In the genomic region with DNA sequence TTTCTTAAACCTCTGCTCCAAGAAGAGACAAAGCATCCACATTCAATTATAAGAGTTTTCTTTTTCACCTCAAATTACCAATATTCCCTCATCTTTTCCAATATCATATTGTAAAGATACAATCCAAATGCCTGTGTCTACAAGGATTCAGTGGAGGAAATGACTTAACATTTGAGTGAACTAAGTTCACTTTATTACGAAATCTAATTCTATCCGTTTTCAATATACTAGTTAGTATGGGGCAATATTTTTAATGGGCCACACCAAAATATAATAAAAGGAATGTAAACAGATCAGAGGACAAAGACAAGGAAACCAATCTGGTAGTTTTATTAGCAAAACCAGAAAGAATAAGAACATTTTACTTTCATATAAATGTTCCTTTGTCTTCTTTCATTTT, we compare ENCODE assay signal across 18 cellular contexts.
DNase-seq lines count a peak whose midpoint lies in the region; TF ChIP-seq lines count a peak whose summit lies in the region.
"Had no signal": no experiment of that assay in that cellular context is flagged by ENCODE, and none has a peak within 500 bp of the region (broad histone marks: within the 10 kb centered on the region; RNA-seq: fewer than 3 reads in every experiment).

No MANE protein-coding gene starts in this region.

- H3K9ac ChIP-seq in neural progenitor cell, result no peak overlapping the region
- H3K9ac ChIP-seq: parathyroid adenoma had no signal

- no peak overlapping the region for H3K4me3 Mint-ChIP-seq in neural progenitor cell
- H3K4me3 Mint-ChIP-seq: activated CD4-positive, alpha-beta T cell treated with anti-CD3 and anti-CD28 coated beads for 36 hours; effector memory CD8-positive, alpha-beta T cell had no signal

- H3K4me1 ChIP-seq in PC-9 (replicated peaks; ENCODE audit: insufficient read depth), result peaks cover 13% of the 10 kb centered on the region; the same call in 1 of the 2 replicates
- H3K4me1 ChIP-seq in osteoblast (ENCODE audit: insufficient read depth, low read length), result peaks cover 30% of the 10 kb centered on the region
- peaks cover 0 to 7% (median 0%) of the 10 kb centered on the region in 4 donors for H3K4me1 ChIP-seq in transverse colon
- H3K4me1 ChIP-seq in neural progenitor cell, result peaks cover 7% of the 10 kb centered on the region
- H3K4me1 ChIP-seq: Peyer's patch had no signal

- WGBS in transverse colon (ENCODE audit: low coverage in 1 of 2), 2 donors, result 23 to 32% methylated on average over 2 of the region's 2 CpGs

- H3F3A ChIP-seq in PC-9 (ENCODE audit: insufficient read depth, low read depth) (no peaks in the 10 kb centered on the region), neural progenitor cell (ENCODE audit: low read depth) (no peaks in the 10 kb centered on the region)

- no peak overlapping the region for H3K4me3 ChIP-seq in PC-9
- H3K4me3 ChIP-seq in osteoblast (ENCODE audit: insufficient read depth, low read length), result no peak overlapping the region
- no peak overlapping the region for H3K4me3 ChIP-seq in transverse colon
- H3K4me3 ChIP-seq in neural progenitor cell, result no peak overlapping the region
- H3K4me3 ChIP-seq: adrenal gland, gastrocnemius medialis, Peyer's patch, skin epidermis had no signal

- H3K36me3 ChIP-seq in PC-9 (ENCODE audit: low read depth) (no peaks in the 10 kb centered on the region), osteoblast (ENCODE audit: insufficient read depth, low read length) (no peaks in the 10 kb centered on the region), transverse colon (no peaks in the 10 kb centered on the region), neural progenitor cell (no peaks in the 10 kb centered on the region)
- H3K36me3 ChIP-seq: adrenal gland, gastrocnemius medialis, Peyer's patch had no signal

- intact Hi-C loops in PC-9 (cut with micrococcal nuclease; ENCODE audit: unreplicated experiment) (no loop called here), transverse colon (cut with DNase I; ENCODE audit: low total_unique reads) (no loop called here)

- no peaks in the 10 kb centered on the region for H3K79me2 ChIP-seq in PC-9 (ENCODE audit: low read depth)
- no peaks in the 10 kb centered on the region for H3K79me2 ChIP-seq in osteoblast (ENCODE audit: insufficient read depth, low read length)
- no peaks in the 10 kb centered on the region for H3K79me2 ChIP-seq in neural progenitor cell (ENCODE audit: low read depth)
- H3K79me2 ChIP-seq: parathyroid adenoma had no signal

- BruUV-seq in PC-9 (replicated peaks; lab: Mats Ljungman, UMichigan), result no TSS peak

- H3K27me3 Mint-ChIP-seq in neural progenitor cell (ENCODE audit: insufficient read depth, low read depth), result no peaks in the 10 kb centered on the region
- H3K27me3 Mint-ChIP-seq: effector memory CD8-positive, alpha-beta T cell had no signal

- no peak overlapping the region for H3K27ac Mint-ChIP-seq in neural progenitor cell
- H3K27ac Mint-ChIP-seq: activated CD4-positive, alpha-beta T cell treated with anti-CD3 and anti-CD28 coated beads for 36 hours; activated T-helper 2 cell treated with anti-CD3 and anti-CD28 coated beads, Interferon-gamma antibody, Interleukin-2, Interleukin-4, amounts not matched to agents 10 μg/mL and 5 μg/mL and 100 μg/mL, durations not matched to agents 14 hours and 24 hours and 36 hours; effector memory CD8-positive, alpha-beta T cell had no signal

- TF ChIP-seq EP300 in transverse colon (IDR thresholded peaks at IDR 0.05; ENCODE audit: low read depth), result no peak

- no peaks in the 10 kb centered on the region for H3K9me3 ChIP-seq in PC-9 (ENCODE audit: insufficient read depth, low read depth)
- H3K9me3 ChIP-seq in osteoblast (ENCODE audit: low read depth, low read length), result no peaks in the 10 kb centered on the region
- no peaks in the 10 kb centered on the region for H3K9me3 ChIP-seq in transverse colon
- H3K9me3 ChIP-seq in neural progenitor cell (ENCODE audit: low read depth), result no peaks in the 10 kb centered on the region
- H3K9me3 ChIP-seq: adrenal gland, gastrocnemius medialis, Peyer's patch had no signal

- CTCF ChIA-PET in PC-9 (lab: Charles Lee), result no interaction called here

- TF ChIP-seq POLR2A in transverse colon (IDR thresholded peaks at IDR 0.05), result no peak

- H3K4me2 ChIP-seq in PC-9 (peak overlapping the region; percentile 14; the same call in 1 of the 2 replicates), osteoblast (ENCODE audit: insufficient read depth, low read length) (peak overlapping the region; percentile 71), neural progenitor cell (no peak overlapping the region)

- peaks cover 3% of the 10 kb centered on the region for H3K4me1 Mint-ChIP-seq in neural progenitor cell
- H3K4me1 Mint-ChIP-seq: activated CD4-positive, alpha-beta T cell treated with anti-CD3 and anti-CD28 coated beads for 36 hours had no signal

- no peaks in the 10 kb centered on the region for H4K20me1 ChIP-seq in PC-9 (ENCODE audit: insufficient read depth)
- no peaks in the 10 kb centered on the region for H4K20me1 ChIP-seq in osteoblast (ENCODE audit: insufficient read depth, low read length)
- H4K20me1 ChIP-seq in neural progenitor cell (ENCODE audit: low read depth), result no peaks in the 10 kb centered on the region

- 0 out of 2 replicates have a peak overlapping the region, but pooled peaks have one; percentile 36 for H2AFZ ChIP-seq in PC-9
- no peak overlapping the region for H2AFZ ChIP-seq in osteoblast (ENCODE audit: low read length)
- no peak overlapping the region for H2AFZ ChIP-seq in neural progenitor cell (replicated peaks)
- H2AFZ ChIP-seq: parathyroid adenoma had no signal

- no peak for TF ChIP-seq CTCF in PC-9 (conservative IDR thresholded peaks at IDR 0.05)
- TF ChIP-seq CTCF in osteoblast (IDR thresholded peaks at IDR 0.05; ENCODE audit: extremely low read depth, low read depth, low read length), result no peak
- TF ChIP-seq CTCF in transverse colon (IDR thresholded peaks at IDR 0.05), result no peak
- TF ChIP-seq CTCF in neural progenitor cell (IDR thresholded peaks at IDR 0.05), result no peak

- H3K27me3 ChIP-seq in PC-9 (ENCODE audit: insufficient read depth, low read depth) (no peaks in the 10 kb centered on the region), osteoblast (ENCODE audit: insufficient read depth, low read length) (no peaks in the 10 kb centered on the region), transverse colon (no peaks in the 10 kb centered on the region), neural progenitor cell (no peaks in the 10 kb centered on the region)
- H3K27me3 ChIP-seq: adrenal gland, gastrocnemius medialis, Peyer's patch had no signal

- DNase-seq in GM04504 (ENCODE audit: low read depth), result peak; percentile 25
- no peak for DNase-seq in PC-9
- no peak for DNase-seq in epithelial cell of prostate (ENCODE audit: low read depth, low spot score)
- DNase-seq in osteoblast (ENCODE audit: insufficient read length, low spot score, missing footprints), result peak; percentile 60
- DNase-seq in transverse colon, result no peak
- DNase-seq in A172 (ENCODE audit: low spot score), result no peak
- no peak for DNase-seq in neural progenitor cell (ENCODE audit: low spot score)
- DNase-seq: activated CD4-positive, alpha-beta T cell treated with anti-CD3 and anti-CD28 coated beads for 36 hours; effector memory CD8-positive, alpha-beta T cell; KG1; NCI-H748 treated with DMSO at 0.1 percent for 48 hours; Peyer's patch; stimulated activated CD4-positive, alpha-beta T cell treated with anti-CD3 and anti-CD28 coated beads, Interleukin-4, amount 100 ng/mL, for 1 hour had no signal

- in situ Hi-C loops in transverse colon (cut with MboI; ENCODE audit: low pct_ligation_motif_present in 1 of 4, low pct_unique_long_range_greater_than_20kb in 1 of 4, low sequenced_read_pairs in 3 of 4), result loop anchor here in 2 of 4 donors (25.0 kb wide), 2 partner anchors 267 to 742 kb away; no protein-coding TSS in a partner anchor

- H3K36me3 Mint-ChIP-seq in neural progenitor cell, result no peaks in the 10 kb centered on the region

- H3K9me2 ChIP-seq in PC-9 (ENCODE audit: insufficient read depth), result no peaks in the 10 kb centered on the region

- no peaks in the 10 kb centered on the region for H3K9me3 Mint-ChIP-seq in neural progenitor cell

- POLR2A ChIA-PET in PC-9 (lab: Charles Lee; ENCODE audit: unreplicated experiment), result no interaction called here

- H3K27ac ChIP-seq in PC-9 (no peak overlapping the region), epithelial cell of prostate (peak overlapping the region; percentile 84), osteoblast (ENCODE audit: low read depth, low read length) (peak overlapping the region; percentile 88), transverse colon (no peak overlapping the region), neural progenitor cell (no peak overlapping the region)
- H3K27ac ChIP-seq: parathyroid adenoma, Peyer's patch, skin epidermis had no signal

Comparison
In these comparisons a context has a peak if more than half of its experiments do, and no peak if none do; other contexts are left out.
1. DNase-seq: peak in GM04504 (single experiment) and osteoblast (single experiment); none in PC-9 (0 of 2), epithelial cell of prostate (single experiment), transverse colon (single experiment), A172 (single experiment) and neural progenitor cell (single experiment).
2. H3K27ac ChIP-seq: peak in epithelial cell of prostate (single experiment) and osteoblast (single experiment); none in PC-9 (single experiment), transverse colon (0 of 4) and neural progenitor cell (single experiment).